18 cellular contexts compared by ENCODE assay signal in genomic region chr9:132226571-132227430, GRCh38.
DNase-seq lines count a peak whose midpoint lies in the region; ATAC-seq and TF ChIP-seq lines count a peak whose summit lies in the region.
"Had no signal": no experiment of that assay in that cellular context is flagged by ENCODE, and none has a peak within 500 bp of the region (broad histone marks: within the 10 kb centered on the region; RNA-seq: fewer than 3 reads in every experiment).

No MANE protein-coding gene starts in this region.

- H3K23ac ChIP-seq in neuronal stem cell (ENCODE audit: low read depth, low read length, poor library complexity), result peak overlapping the region; percentile 89

- H4K8ac ChIP-seq in neuronal stem cell (ENCODE audit: low read depth, low read length), result peak overlapping the region; percentile 48

- peak overlapping the region; percentile 19 for H3K18ac ChIP-seq in neuronal stem cell (ENCODE audit: low read length)

- H3K9me3 ChIP-seq in neuronal stem cell (replicated peaks in 1 of 2; ENCODE audit: control insufficient read depth in 2 of 2, insufficient read depth in 1 of 2, low read depth in 1 of 2, low read length in 2 of 2), result peaks cover 0 to 2% of the 10 kb centered on the region in 2 donors
- H3K9me3 ChIP-seq: Caco-2 had no signal

- H2AFZ ChIP-seq in neuronal stem cell (ENCODE audit: low read length), result no peak overlapping the region
- H2AFZ ChIP-seq: GM23248 had no signal

- no peak overlapping the region for H3K14ac ChIP-seq in neuronal stem cell (ENCODE audit: low read length)

- in situ Hi-C loops in brain microvascular endothelial cell (cut with HindIII; ENCODE audit: low pct_ligation_motif_present, low sequenced_read_pairs), result no loop called here

- ATAC-seq in Right ventricle myocardium inferior, result no peak
- ATAC-seq in left ventricle myocardium superior, result no peak
- ATAC-seq: CD8-positive, alpha-beta T cell had no signal

- H3K79me1 ChIP-seq in neuronal stem cell (ENCODE audit: low read depth, low read length), result peaks cover 1% of the 10 kb centered on the region

- no peak overlapping the region for H3K4me2 ChIP-seq in neuronal stem cell (ENCODE audit: insufficient read depth, low read length, poor library complexity, severe bottlenecking)

- H3K36me3 ChIP-seq in neuronal stem cell (replicated peaks in 1 of 2; ENCODE audit: control insufficient read depth in 2 of 2, insufficient read depth in 2 of 2, low read length in 2 of 2), result no peaks in the 10 kb centered on the region
- no peaks in the 10 kb centered on the region for H3K36me3 ChIP-seq in brain microvascular endothelial cell (replicated peaks)

- H2AK5ac ChIP-seq in neuronal stem cell (ENCODE audit: low read depth, low read length), result peak overlapping the region; percentile 5

- H3K27ac ChIP-seq in C4-2B (peak overlapping the region; percentile 75; the same call in 1 of the 2 replicates), VCaP (peak overlapping the region; percentile 95; the same call in 1 of the 2 replicates), neuronal stem cell (replicated peaks; ENCODE audit: low read length) (no peak overlapping the region), brain microvascular endothelial cell (no peak overlapping the region)
- H3K27ac ChIP-seq: 22Rv1, GM23248 had no signal

- H3K9ac ChIP-seq in neuronal stem cell (ENCODE audit: low read depth, low read length, poor library complexity), result peak overlapping the region; percentile 86
- H3K9ac ChIP-seq: GM23248 had no signal

- H3K27me3 ChIP-seq in neuronal stem cell (ENCODE audit: control insufficient read depth in 3 of 3, insufficient read depth in 3 of 3, low read depth in 1 of 3, low read length in 3 of 3), result peaks cover 0 to 79% (median 2%) of the 10 kb centered on the region in 3 experiments
- H3K27me3 ChIP-seq in brain microvascular endothelial cell (replicated peaks), result peaks cover 23% of the 10 kb centered on the region

- DNase-seq in Right ventricle myocardium inferior (ENCODE audit: missing footprints), result peak; percentile 50
- no peak for DNase-seq in left ventricle myocardium superior
- no peak for DNase-seq in neuronal stem cell (ENCODE audit: low spot score)
- no peak for DNase-seq in NCI-H1417 treated with DMSO at 0.1 percent for 48 hours (lab: John Stamatoyannopoulos, UW)
- DNase-seq in brain microvascular endothelial cell, result no peak
- DNase-seq in NCI-H2029 treated with DMSO at 0.1 percent for 48 hours (lab: John Stamatoyannopoulos, UW), result no peak
- DNase-seq: C1 segment of cervical spinal cord; Caco-2; CD4-positive, CD25-positive, alpha-beta regulatory T cell; CD8-positive, alpha-beta T cell; DMS153; DND-41; GM23248; H7; HCEC 1CT had no signal

- H2BK5ac ChIP-seq in neuronal stem cell (ENCODE audit: low read length), result peak overlapping the region; percentile 5

- WGBS in neuronal stem cell (ENCODE audit: extremely low coverage in 2 of 2, insufficient read length in 2 of 2, insufficient replicate concordance in 1 of 2), 2 donors, result no CpG with 5 or more reads among the region's 34 CpGs

- H3K4me1 ChIP-seq in neuronal stem cell (ENCODE audit: control insufficient read depth in 2 of 2, insufficient read depth in 1 of 2, low read depth in 1 of 2, low read length in 2 of 2), result no peaks in the 10 kb centered on the region
- H3K4me1 ChIP-seq: Caco-2 had no signal

- intact Hi-C loops in Right ventricle myocardium inferior (cut with DNase I) (no loop called here), left ventricle myocardium superior (cut with micrococcal nuclease) (no loop called here)

- no peak overlapping the region for H4K91ac ChIP-seq in neuronal stem cell (ENCODE audit: low read depth, low read length, poor library complexity)

- no peak overlapping the region for H3K4me3 ChIP-seq in neuronal stem cell (ENCODE audit: low read length in 2 of 2)
- H3K4me3 ChIP-seq in brain microvascular endothelial cell (ENCODE audit: low read depth, low read length), result no peak overlapping the region
- H3K4me3 ChIP-seq: GM23248 had no signal

- H3K4ac ChIP-seq in neuronal stem cell (ENCODE audit: low read length), result no peak overlapping the region

- peak overlapping the region; percentile 1 for H2BK15ac ChIP-seq in neuronal stem cell (ENCODE audit: low read length)

- no peak overlapping the region for H2BK12ac ChIP-seq in neuronal stem cell (ENCODE audit: low read length)

- TF ChIP-seq CTCF in C4-2B (conservative IDR thresholded peaks at IDR 0.05), result no peak
- no peak for TF ChIP-seq CTCF in VCaP (conservative IDR thresholded peaks at IDR 0.05)
- TF ChIP-seq CTCF in brain microvascular endothelial cell (IDR thresholded peaks at IDR 0.05; ENCODE audit: low read depth, low read length, missing control alignments), result no peak

- H2BK120ac ChIP-seq in neuronal stem cell (ENCODE audit: low read depth, low read length), result no peak overlapping the region

Comparison
In these comparisons a context has a peak if more than half of its experiments do, and no peak if none do; other contexts are left out.
1. H3K27ac ChIP-seq: peak in C4-2B (single experiment) and VCaP (single experiment); none in neuronal stem cell (single experiment) and brain microvascular endothelial cell (single experiment).